Comparison of ENCODE assay signal across 1 cellular context in the genomic region with DNA sequence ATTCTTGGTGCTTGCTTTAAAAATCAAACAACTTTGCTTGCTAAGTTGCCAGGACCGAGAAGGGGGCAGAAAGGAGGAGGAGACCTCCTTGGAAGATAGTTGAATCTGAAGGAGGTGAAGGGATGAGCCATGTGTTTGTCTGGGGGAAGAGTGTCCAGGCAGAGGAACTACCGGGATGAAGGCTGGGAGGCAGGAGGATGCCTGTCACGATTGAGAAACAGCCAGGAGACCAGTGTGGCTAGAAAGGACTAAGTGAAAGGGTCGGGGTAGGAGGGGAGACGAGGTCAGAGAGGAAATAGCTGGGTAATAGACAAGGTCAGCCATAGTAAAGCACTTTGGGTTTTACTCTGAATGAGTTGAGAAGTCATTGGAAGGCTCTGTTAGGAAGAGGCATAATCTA.
TF ChIP-seq lines count a peak whose summit lies in the region.

No MANE protein-coding gene starts in this region.

TF ChIP-seq in H1, 55 proteins besides CTCF, POLR2A, EP300 and RAD21:
- TF ChIP-seq JUND (IDR thresholded peaks at IDR 0.05; ENCODE audit: low read length): no peak
